ENCODE assay signal across 11 cellular contexts in the genomic region with DNA sequence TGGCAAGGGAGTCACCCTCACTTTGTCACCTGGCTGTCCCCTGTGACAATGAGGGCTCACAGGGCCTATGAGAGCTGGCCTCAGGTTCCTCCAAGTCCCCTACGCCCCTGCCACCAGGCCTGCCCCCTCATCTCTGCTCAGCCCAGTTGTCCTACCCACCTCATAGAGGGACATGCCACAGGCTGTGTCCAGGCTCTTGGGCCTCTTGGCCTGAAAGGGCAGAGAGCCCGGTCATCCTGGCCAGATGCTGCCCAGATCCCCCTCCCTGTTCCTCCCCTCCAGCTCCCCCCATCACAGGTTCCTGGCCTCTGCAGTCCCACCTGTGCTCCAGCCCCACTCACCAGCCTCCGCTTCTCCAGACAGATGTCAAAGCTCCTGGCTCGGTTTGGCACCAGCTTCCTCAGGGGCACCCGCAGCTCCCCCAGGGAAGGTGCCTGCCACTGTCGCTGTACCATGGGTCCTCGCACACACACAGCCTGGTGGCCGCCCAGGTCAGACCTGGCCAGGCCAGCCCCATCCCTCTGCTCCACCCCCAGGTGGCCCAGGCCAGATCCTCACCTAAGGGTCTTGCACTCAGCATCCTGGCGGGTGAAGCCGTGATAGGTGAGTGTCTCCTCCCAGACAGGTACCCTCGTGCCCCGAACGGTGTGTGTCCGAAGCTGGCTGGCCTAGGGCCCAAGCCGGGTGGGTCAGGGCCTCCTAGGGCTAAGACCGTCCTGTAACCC. TPM values are rescaled to one million over a fixed set of nuclear protein-coding genes. Genes with fewer than 3 reads are reported as not detected.
DNase-seq lines count a peak whose midpoint lies in the region; ATAC-seq and TF ChIP-seq lines count a peak whose summit lies in the region.
"Had no signal": no experiment of that assay in that cellular context is flagged by ENCODE, and none has a peak within 500 bp of the region (broad histone marks: within the 10 kb centered on the region; RNA-seq: fewer than 3 reads in every experiment).

No MANE protein-coding gene starts in this region.

- H3K18ac ChIP-seq in IMR-90 (ENCODE audit: low read depth, low read length): no peak overlapping the region

- H3K27ac ChIP-seq in BLaER1 treated with 17β-estradiol and CSF1 and Interleukin-3, amounts not matched to agents 10 nM and 100 nM: peak overlapping the region; percentile 80 to 98 (median 94)
- H3K27ac ChIP-seq in IMR-90 (ENCODE audit: insufficient read depth, low read length) (no peak overlapping the region), body of pancreas (peak overlapping the region; percentile 59 to 85 (median 74))

- no peak overlapping the region for H2BK5ac ChIP-seq in IMR-90 (ENCODE audit: low read depth, low read length, poor library complexity, severe bottlenecking)

- no peaks in the 10 kb centered on the region for H3K9me3 Mint-ChIP-seq in naive thymus-derived CD8-positive, alpha-beta T cell

- H3K14ac ChIP-seq in IMR-90 (replicated peaks; ENCODE audit: low read depth, low read length): no peak overlapping the region

- peaks cover 0 to 11% (median 0%) of the 10 kb centered on the region in 11 experiments; a peak in 6 of 22 replicates for H3K27me3 ChIP-seq in BLaER1 treated with 17β-estradiol and CSF1 and Interleukin-3, amounts not matched to agents 10 nM and 100 nM
- H3K27me3 ChIP-seq in IMR-90 (ENCODE audit: control insufficient read depth, insufficient read depth, low read length): peaks cover 20% of the 10 kb centered on the region
- no peaks in the 10 kb centered on the region for H3K27me3 ChIP-seq in body of pancreas

- H3K9me3 ChIP-seq in BLaER1 treated with 17β-estradiol and CSF1 and Interleukin-3, amounts not matched to agents 10 nM and 100 nM (replicated peaks in 1 of 11): peaks cover 0 to 1% (median 0%) of the 10 kb centered on the region in 11 experiments; a peak in 1 of 22 replicates
- H3K9me3 ChIP-seq in IMR-90 (ENCODE audit: control insufficient read depth, insufficient read depth, low read length) (no peaks in the 10 kb centered on the region), body of pancreas (no peaks in the 10 kb centered on the region)

- H3K56ac ChIP-seq in IMR-90 (ENCODE audit: extremely low read depth, insufficient read depth, low read length): no peak overlapping the region

- no peak overlapping the region for H3K23ac ChIP-seq in IMR-90 (ENCODE audit: low read depth, low read length)

- peaks cover 0 to 13% (median 3%) of the 10 kb centered on the region in 3 donors for H3K36me3 Mint-ChIP-seq in naive thymus-derived CD8-positive, alpha-beta T cell

- H4K20me1 ChIP-seq in BLaER1 treated with 17β-estradiol and CSF1 and Interleukin-3, amounts not matched to agents 10 nM and 100 nM: peaks cover 0 to 22% (median 3%) of the 10 kb centered on the region in 11 experiments; a peak in 5 of 22 replicates
- no peaks in the 10 kb centered on the region; the same call in 1 of the 2 replicates for H4K20me1 ChIP-seq in IMR-90 (ENCODE audit: insufficient read depth, low read length)

- H4K91ac ChIP-seq in IMR-90 (ENCODE audit: insufficient read depth, low read depth, low read length): no peak overlapping the region

- POLR2A ChIA-PET in IMR-90 (lab: Charles Lee; ENCODE audit: unreplicated experiment): no interaction called here
- POLR2A ChIA-PET in naive thymus-derived CD8-positive, alpha-beta T cell (lab: Charles Lee): interaction anchor here (1.0 to 3.1 kb wide), 5 partner anchors 15 to 211 kb away, joined by 3 to 12 read pairs (median 4); partner anchors contain the start of genes ACY3, GSTP1, NUDT8 and TBC1D10C

- TF ChIP-seq CTCF in IMR-90 (conservative IDR thresholded peaks at IDR 0.05; ENCODE audit: low read depth, low read length): no peak
- TF ChIP-seq CTCF in body of pancreas (IDR thresholded peaks at IDR 0.05): no peak

- no peak overlapping the region for H2BK120ac ChIP-seq in IMR-90 (ENCODE audit: low read depth, low read length)

- intact Hi-C loops in IMR-90 (cut with micrococcal nuclease) (no loop called here), body of pancreas (cut with DNase I) (no loop called here)

- WGBS in IMR-90 (ENCODE audit: extremely low coverage in 2 of 2, insufficient read length in 1 of 2), 2 experiments: 92% methylated on average over 8 of the region's 16 CpGs; no CpG with 5 or more reads in 1 of the 2 experiments
- WGBS in body of pancreas, 2 donors: 71 to 76% methylated on average over 6 to 16 of the region's 16 CpGs

- TF ChIP-seq RAD21 in IMR-90 (IDR thresholded peaks at IDR 0.05; ENCODE audit: low read length): no peak

- H2BK15ac ChIP-seq in IMR-90 (ENCODE audit: low read depth, low read length): no peak overlapping the region

- DNase-seq in IMR-90: no peak
- peak in 1 of 4 donors; percentile 12 for DNase-seq in body of pancreas
- DNase-seq in naive thymus-derived CD8-positive, alpha-beta T cell: no peak
- DNase-seq in NCI-H1930 (lab: John Stamatoyannopoulos, UW): no peak
- DNase-seq in erythroblast (lab: John Stamatoyannopoulos, UW): no peak
- DNase-seq in stimulated activated CD4-positive, alpha-beta T cell treated with anti-CD3 and anti-CD28 coated beads, Interleukin-1b, Interleukin-23, amount 100 ng/mL, for 48 hours: no peak
- no peak for DNase-seq in amniotic stem cell (lab: John Stamatoyannopoulos, UW)

- peaks cover 12 to 41% (median 33%) of the 10 kb centered on the region in 4 donors for H3K4me1 Mint-ChIP-seq in naive thymus-derived CD8-positive, alpha-beta T cell

- peak overlapping the region; percentile 68 to 88 (median 84) for H3K4me3 Mint-ChIP-seq in naive thymus-derived CD8-positive, alpha-beta T cell

- no peak for TF ChIP-seq POLR2A in IMR-90 (IDR thresholded peaks at IDR 0.05; ENCODE audit: low read depth, low read length)
- TF ChIP-seq POLR2A in body of pancreas (IDR thresholded peaks at IDR 0.05): no peak
- no peak for TF ChIP-seq POLR2A in erythroblast (IDR thresholded peaks at IDR 0.05; ENCODE audit: low read length)

- H3K36me3 ChIP-seq in BLaER1 treated with 17β-estradiol and CSF1 and Interleukin-3, amounts not matched to agents 10 nM and 100 nM: peaks cover 29 to 36% (median 32%) of the 10 kb centered on the region in 11 experiments
- H3K36me3 ChIP-seq in IMR-90 (ENCODE audit: control insufficient read depth, insufficient read depth, low read length) (peaks cover 27% of the 10 kb centered on the region), body of pancreas (replicated peaks in 1 of 2; ENCODE audit: insufficient read depth in 1 of 2, low read depth in 2 of 2) (peaks cover 0 to 12% of the 10 kb centered on the region in 2 donors)

- peaks cover 22 to 42% (median 41%) of the 10 kb centered on the region in 10 experiments for H3K4me1 ChIP-seq in BLaER1 treated with 17β-estradiol and CSF1 and Interleukin-3, amounts not matched to agents 10 nM and 100 nM
- H3K4me1 ChIP-seq in IMR-90 (ENCODE audit: control insufficient read depth, insufficient read depth, low read length) (no peaks in the 10 kb centered on the region), body of pancreas (peaks cover 16% of the 10 kb centered on the region)

- no peaks in the 10 kb centered on the region for H3K79me1 ChIP-seq in IMR-90 (ENCODE audit: low read depth in 1 of 2, low read length in 2 of 2)

- peak overlapping the region in 9 of 10 experiments; percentile 45 to 67 (median 54); a peak in 16 of 20 replicates for H3K4me3 ChIP-seq in BLaER1 treated with 17β-estradiol and CSF1 and Interleukin-3, amounts not matched to agents 10 nM and 100 nM
- H3K4me3 ChIP-seq in IMR-90 (ENCODE audit: insufficient read depth, low read depth, low read length) (no peak overlapping the region), body of pancreas (no peak overlapping the region)

- peak overlapping the region; percentile 77 to 88 (median 84) for H3K9ac ChIP-seq in BLaER1 treated with 17β-estradiol and CSF1 and Interleukin-3, amounts not matched to agents 10 nM and 100 nM
- H3K9ac ChIP-seq in IMR-90 (ENCODE audit: low read depth, low read length): no peak overlapping the region

- H3K4me2 ChIP-seq in BLaER1 treated with 17β-estradiol and CSF1 and Interleukin-3, amounts not matched to agents 10 nM and 100 nM: peak overlapping the region; percentile 89 to 98 (median 95)
- H3K4me2 ChIP-seq in IMR-90 (ENCODE audit: low read depth, low read length): no peak overlapping the region

- no peak overlapping the region for H2AK5ac ChIP-seq in IMR-90 (ENCODE audit: low read depth, low read length)

- ATAC-seq in IMR-90 (ENCODE audit: low read depth) (no peak), body of pancreas (no peak)
- no peak for ATAC-seq in naive thymus-derived CD8-positive, alpha-beta T cell

- no peaks in the 10 kb centered on the region for H3K27me3 Mint-ChIP-seq in naive thymus-derived CD8-positive, alpha-beta T cell

- H3K4ac ChIP-seq in IMR-90 (ENCODE audit: low read depth, low read length): no peak overlapping the region

- dilution Hi-C loops in IMR-90 (cut with HindIII; ENCODE audit: low sequenced_read_pairs, unreplicated experiment): no loop called here

- in situ Hi-C loops in IMR-90 (cut with MboI; ENCODE audit: low sequenced_read_pairs): no loop called here

- H2AK9ac ChIP-seq in IMR-90 (replicated peaks; ENCODE audit: low read depth, low read length, poor library complexity): no peak overlapping the region

- H2BK20ac ChIP-seq in IMR-90 (ENCODE audit: low read depth, low read length): no peak overlapping the region

- no peak overlapping the region for H4K5ac ChIP-seq in IMR-90 (ENCODE audit: low read depth, low read length)

- CTCF ChIA-PET in IMR-90 (lab: Yijun Ruan, JAX): interaction anchor here (1.0 to 1.5 kb wide), 3 partner anchors 12 to 19 kb away, joined by 4 to 5 read pairs (median 4); partner anchors contain the start of gene NUDT8

- H4K8ac ChIP-seq in IMR-90 (ENCODE audit: low read depth in 2 of 2, low read length in 2 of 2): no peak overlapping the region

- no TSS peak for BruUV-seq in IMR-90 (replicated peaks; lab: Mats Ljungman, UMichigan)

- H3K9me1 ChIP-seq in IMR-90 (ENCODE audit: insufficient read depth, low read length): no peaks in the 10 kb centered on the region

- H3K27ac Mint-ChIP-seq in naive thymus-derived CD8-positive, alpha-beta T cell: peak overlapping the region; percentile 94 to 99 (median 97)

- H2AFZ ChIP-seq in IMR-90 (replicated peaks; ENCODE audit: low read length, poor library complexity): peak overlapping the region; percentile 85

RNA-seq across cellular contexts. Expression of gene NDUFV1, which starts 8.2 kb away (rescaled TPM):
- total RNA-seq in IMR-90 (2012; rRNA removed): 119 and 120 TPM in 2 replicates
- 133 and 148 TPM in 2 replicates for polyA plus RNA-seq in IMR-90 (2012; rRNA removed)
- polyA plus RNA-seq in IMR-90 (2012; cell fraction: cytosol; rRNA removed): 171 and 178 TPM in 2 replicates
- 491 and 899 TPM in 2 replicates for polyA plus RNA-seq in IMR-90 (2012; cell fraction: nucleus; rRNA removed; ENCODE audit: low replicate concordance)
- total RNA-seq in body of pancreas: 100 to 1,000 TPM; 209 to 264 TPM
- 100 to 1,000 TPM; 197 to 199 TPM for total RNA-seq in naive thymus-derived CD8-positive, alpha-beta T cell
- polyA plus RNA-seq in naive thymus-derived CD8-positive, alpha-beta T cell: 100 to 1,000 TPM; 122 to 123 (median 122) TPM

RNA-seq across cellular contexts. Expression of gene NUDT8, which starts 14.8 kb away (rescaled TPM):
- 0.83 and 1.4 TPM in 2 replicates for total RNA-seq in IMR-90 (2012; rRNA removed)
- 2.5 and 3.2 TPM in 2 replicates for polyA plus RNA-seq in IMR-90 (2012; rRNA removed)
- polyA plus RNA-seq in IMR-90 (2012; cell fraction: cytosol; rRNA removed): 4.3 and 4.7 TPM in 2 replicates
- polyA plus RNA-seq in IMR-90 (2012; cell fraction: nucleus; rRNA removed; ENCODE audit: low replicate concordance): 4.2 and 7.7 TPM in 2 replicates
- total RNA-seq in body of pancreas: 10 to 100 TPM; 11.5 to 21.8 TPM
- 1 to 10 TPM; 2.0 to 3.2 TPM for total RNA-seq in naive thymus-derived CD8-positive, alpha-beta T cell
- 1 to 10 TPM; 2.7 to 3.1 (median 2.7) TPM for polyA plus RNA-seq in naive thymus-derived CD8-positive, alpha-beta T cell
- polyA plus RNA-seq: neural cell had no signal

RNA-seq across cellular contexts. Expression of gene TBX10, which starts 24.7 kb away (rescaled TPM):
- not detected in 2 replicates for total RNA-seq in IMR-90 (2012; rRNA removed)
- not detected in 2 replicates for polyA plus RNA-seq in IMR-90 (2012; rRNA removed)
- polyA plus RNA-seq in IMR-90 (2012; cell fraction: cytosol; rRNA removed): not detected in 2 replicates
- not detected in 2 replicates for polyA plus RNA-seq in IMR-90 (2012; cell fraction: nucleus; rRNA removed; ENCODE audit: low replicate concordance)
- total RNA-seq in body of pancreas: not detected
- total RNA-seq in naive thymus-derived CD8-positive, alpha-beta T cell: not detected
- not detected for polyA plus RNA-seq in naive thymus-derived CD8-positive, alpha-beta T cell
- total RNA-seq: cerebellum, glomerular endothelial cell had no signal
- polyA plus RNA-seq: neural cell had no signal

RNA-seq across cellular contexts. Expression of gene GSTP1, which starts 31.3 kb away (rescaled TPM):
- total RNA-seq in IMR-90 (2012; rRNA removed) (947 and 1,000 TPM in 2 replicates), body of pancreas (100 to 1,000 TPM; 359 to 454 TPM)
- 1,539 and 1,653 TPM in 2 replicates for polyA plus RNA-seq in IMR-90 (2012; rRNA removed)
- polyA plus RNA-seq in IMR-90 (2012; cell fraction: cytosol; rRNA removed): 997 and 1,624 TPM in 2 replicates
- 354 and 763 TPM in 2 replicates for polyA plus RNA-seq in IMR-90 (2012; cell fraction: nucleus; rRNA removed; ENCODE audit: low replicate concordance)
- 100 to 1,000 TPM; 177 to 186 TPM for total RNA-seq in naive thymus-derived CD8-positive, alpha-beta T cell
- 100 to 1,000 TPM; 234 to 278 (median 276) TPM for polyA plus RNA-seq in naive thymus-derived CD8-positive, alpha-beta T cell

RNA-seq across cellular contexts. Expression of gene ACY3, which starts 35.6 kb away (rescaled TPM):
- total RNA-seq in IMR-90 (2012; rRNA removed) (not detected in 2 replicates), body of pancreas (10 to 100 TPM in 1 of 2 donors, 1 to 10 TPM in 1; 7.0 to 16.2 TPM)
- polyA plus RNA-seq in IMR-90 (2012; rRNA removed): not detected in 2 replicates
- polyA plus RNA-seq in IMR-90 (2012; cell fraction: cytosol; rRNA removed): not detected in 2 replicates
- polyA plus RNA-seq in IMR-90 (2012; cell fraction: nucleus; rRNA removed; ENCODE audit: low replicate concordance): not detected in 2 replicates
- total RNA-seq in naive thymus-derived CD8-positive, alpha-beta T cell: not detected
- polyA plus RNA-seq in naive thymus-derived CD8-positive, alpha-beta T cell: under 1 TPM in 2 of 3 donors, not detected in 1; 0.29 to 0.64 TPM
- total RNA-seq: glomerular endothelial cell had no signal
- polyA plus RNA-seq: neural cell had no signal

Comparison
In these comparisons a context has a peak if more than half of its experiments do, and no peak if none do; other contexts are left out.
1. H3K4me3 ChIP-seq: peak in BLaER1 treated with 17β-estradiol and CSF1 and Interleukin-3, amounts not matched to agents 10 nM and 100 nM (9 of 10); none in IMR-90 (single experiment) and body of pancreas (0 of 2).